ENCODE assay signal across 8 cellular contexts in genomic region chr2:80238692-80239469, GRCh38.
DNase-seq lines count a peak whose midpoint lies in the region; ATAC-seq, FAIRE-seq and TF ChIP-seq lines count a peak whose summit lies in the region.

No MANE protein-coding gene starts in this region.

- H3K4me3 ChIP-seq in cardiac muscle cell: no peak overlapping the region
- H3K4me3 ChIP-seq in smooth muscle cell: no peak overlapping the region
- no peak overlapping the region for H3K4me3 ChIP-seq in effector memory CD4-positive, alpha-beta T cell (ENCODE audit: insufficient read depth, low read depth, low read length, poor library complexity, severe bottlenecking)

- no peak overlapping the region for H3K4me2 ChIP-seq in smooth muscle cell

- peak; percentile 49 for TF ChIP-seq CTCF in cardiac muscle cell (IDR thresholded peaks at IDR 0.05; ENCODE audit: low read depth, low read length)
- TF ChIP-seq CTCF in smooth muscle cell (IDR thresholded peaks at IDR 0.05; ENCODE audit: borderline replicate concordance, insufficient read depth, poor library complexity, severe bottlenecking): peak; percentile 88

- TF ChIP-seq POLR2A in H54 (IDR thresholded peaks at IDR 0.05; ENCODE audit: low read depth, low read length): no peak

- no peak overlapping the region for H3K27ac ChIP-seq in cardiac muscle cell
- no peak overlapping the region for H3K27ac ChIP-seq in smooth muscle cell (ENCODE audit: low read depth)
- no peak overlapping the region for H3K27ac ChIP-seq in effector memory CD4-positive, alpha-beta T cell (ENCODE audit: insufficient read depth, low read length, poor library complexity, severe bottlenecking)

- DNase-seq in COLO668 (lab: John Stamatoyannopoulos, UW; ENCODE audit: unreplicated experiment): peak; percentile 4
- peak; percentile 5 for DNase-seq in H54 (ENCODE audit: insufficient read length, low spot score)
- DNase-seq in cardiac muscle cell (ENCODE audit: low read depth in 1 of 2, low spot score in 1 of 2): peak; percentile 6 to 32
- DNase-seq in smooth muscle cell (lab: John Stamatoyannopoulos, UW; ENCODE audit: unreplicated experiment): no peak
- DNase-seq in DMS153 (lab: John Stamatoyannopoulos, UW): no peak
- no peak for DNase-seq in effector memory CD4-positive, alpha-beta T cell

- peak overlapping the region; percentile 64 for H2AFZ ChIP-seq in smooth muscle cell (ENCODE audit: low read depth)

- H3F3A ChIP-seq in smooth muscle cell (ENCODE audit: low read depth): no peaks in the 10 kb centered on the region

- no peaks in the 10 kb centered on the region for H4K20me1 ChIP-seq in smooth muscle cell (ENCODE audit: low read depth)

- no peaks in the 10 kb centered on the region for H3K79me2 ChIP-seq in smooth muscle cell (ENCODE audit: low read depth)

- FAIRE-seq in H54 (lab: Jason Lieb, UNC): no peak

- H3K27me3 ChIP-seq in cardiac muscle cell (no peaks in the 10 kb centered on the region), smooth muscle cell (ENCODE audit: low read depth) (no peaks in the 10 kb centered on the region)
- no peaks in the 10 kb centered on the region for H3K27me3 ChIP-seq in effector memory CD4-positive, alpha-beta T cell (replicated peaks; ENCODE audit: control insufficient read depth, insufficient read depth, low read length, poor library complexity, severe bottlenecking)

- no peak overlapping the region for H3K9ac ChIP-seq in smooth muscle cell (ENCODE audit: low read depth)

- H3K4me1 ChIP-seq in cardiac muscle cell (ENCODE audit: low read depth) (peaks cover 7% of the 10 kb centered on the region), smooth muscle cell (ENCODE audit: low read depth) (no peaks in the 10 kb centered on the region)
- H3K4me1 ChIP-seq in effector memory CD4-positive, alpha-beta T cell (ENCODE audit: control insufficient read depth, insufficient read depth, low read length, poor library complexity, severe bottlenecking): no peaks in the 10 kb centered on the region

- WGBS in smooth muscle cell (ENCODE audit: low lambda C conversion rate): 56% methylated on average over 11 of the region's 11 CpGs

- H3K36me3 ChIP-seq in cardiac muscle cell: no peaks in the 10 kb centered on the region
- H3K36me3 ChIP-seq in smooth muscle cell (ENCODE audit: low read depth): no peaks in the 10 kb centered on the region
- no peaks in the 10 kb centered on the region for H3K36me3 ChIP-seq in effector memory CD4-positive, alpha-beta T cell (ENCODE audit: control insufficient read depth, insufficient read depth, low read length)

- H3K9me3 ChIP-seq in cardiac muscle cell (ENCODE audit: low read depth) (no peaks in the 10 kb centered on the region), smooth muscle cell (replicated peaks; ENCODE audit: low read depth) (no peaks in the 10 kb centered on the region)
- no peaks in the 10 kb centered on the region for H3K9me3 ChIP-seq in effector memory CD4-positive, alpha-beta T cell (ENCODE audit: control insufficient read depth, low read length)

- ATAC-seq in SK-N-SH treated with all-trans-retinoic acid at 6 μM for 48 hours: peak; percentile 72
- ATAC-seq in HG02678 (IDR thresholded peaks at IDR 0.05; ENCODE audit: unreplicated experiment): no peak

TF ChIP-seq in SK-N-SH treated with all-trans-retinoic acid at 6 μM for 48 hours, 23 proteins besides CTCF, POLR2A, EP300 and RAD21 (continues in another document):
- TF ChIP-seq PATZ1 (CRISPR knock-in tag; IDR thresholded peaks at IDR 0.05; ENCODE audit: borderline replicate concordance) (no peak), OSR1 (CRISPR knock-in tag; IDR thresholded peaks at IDR 0.05) (no peak), TCF4 (CRISPR knock-in tag; IDR thresholded peaks at IDR 0.05; ENCODE audit: borderline replicate concordance) (no peak), CSRNP3 (CRISPR knock-in tag; IDR thresholded peaks at IDR 0.05) (no peak), SNAI2 (CRISPR knock-in tag; IDR thresholded peaks at IDR 0.05) (no peak), CSDC2 (CRISPR knock-in tag; IDR thresholded peaks at IDR 0.05) (no peak), PPARA (CRISPR knock-in tag; IDR thresholded peaks at IDR 0.05; ENCODE audit: borderline replicate concordance) (no peak), ZNF8 (CRISPR knock-in tag; IDR thresholded peaks at IDR 0.05) (no peak), ZNF565 (CRISPR knock-in tag; conservative IDR thresholded peaks at IDR 0.05; ENCODE audit: low read depth) (no peak), TSHZ2 (CRISPR knock-in tag; IDR thresholded peaks at IDR 0.05) (no peak), ZFP3 (CRISPR knock-in tag; IDR thresholded peaks at IDR 0.05) (no peak), ISL1 (CRISPR knock-in tag; IDR thresholded peaks at IDR 0.05) (no peak)
- TF ChIP-seq, protein P1, sequence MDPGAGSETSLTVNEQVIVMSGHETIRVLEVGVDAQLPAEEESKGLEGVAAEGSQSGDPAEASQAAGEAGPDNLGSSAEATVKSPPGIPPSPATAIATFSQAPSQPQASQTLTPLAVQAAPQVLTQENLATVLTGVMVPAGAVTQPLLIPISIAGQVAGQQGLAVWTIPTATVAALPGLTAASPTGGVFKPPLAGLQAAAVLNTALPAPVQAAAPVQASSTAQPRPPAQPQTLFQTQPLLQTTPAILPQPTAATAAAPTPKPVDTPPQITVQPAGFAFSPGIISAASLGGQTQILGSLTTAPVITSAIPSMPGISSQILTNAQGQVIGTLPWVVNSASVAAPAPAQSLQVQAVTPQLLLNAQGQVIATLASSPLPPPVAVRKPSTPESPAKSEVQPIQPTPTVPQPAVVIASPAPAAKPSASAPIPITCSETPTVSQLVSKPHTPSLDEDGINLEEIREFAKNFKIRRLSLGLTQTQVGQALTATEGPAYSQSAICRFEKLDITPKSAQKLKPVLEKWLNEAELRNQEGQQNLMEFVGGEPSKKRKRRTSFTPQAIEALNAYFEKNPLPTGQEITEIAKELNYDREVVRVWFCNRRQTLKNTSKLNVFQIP (CRISPR knock-in tag; IDR thresholded peaks at IDR 0.05; ENCODE audit: borderline replicate concordance, low read depth): no peak
- TF ChIP-seq, protein P2, sequence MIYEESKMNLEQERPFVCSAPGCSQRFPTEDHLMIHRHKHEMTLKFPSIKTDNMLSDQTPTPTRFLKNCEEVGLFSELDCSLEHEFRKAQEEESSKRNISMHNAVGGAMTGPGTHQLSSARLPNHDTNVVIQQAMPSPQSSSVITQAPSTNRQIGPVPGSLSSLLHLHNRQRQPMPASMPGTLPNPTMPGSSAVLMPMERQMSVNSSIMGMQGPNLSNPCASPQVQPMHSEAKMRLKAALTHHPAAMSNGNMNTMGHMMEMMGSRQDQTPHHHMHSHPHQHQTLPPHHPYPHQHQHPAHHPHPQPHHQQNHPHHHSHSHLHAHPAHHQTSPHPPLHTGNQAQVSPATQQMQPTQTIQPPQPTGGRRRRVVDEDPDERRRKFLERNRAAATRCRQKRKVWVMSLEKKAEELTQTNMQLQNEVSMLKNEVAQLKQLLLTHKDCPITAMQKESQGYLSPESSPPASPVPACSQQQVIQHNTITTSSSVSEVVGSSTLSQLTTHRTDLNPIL (CRISPR knock-in tag; IDR thresholded peaks at IDR 0.05; ENCODE audit: low read depth): no peak

Comparison
In these comparisons a context has a peak if more than half of its experiments do, and no peak if none do; other contexts are left out.
1. DNase-seq: peak in COLO668 (single experiment), H54 (single experiment) and cardiac muscle cell (2 of 2); none in smooth muscle cell (single experiment), DMS153 (single experiment) and effector memory CD4-positive, alpha-beta T cell (0 of 3).